Comparison of ENCODE assay signal across 13 cellular contexts in genomic region chr1:75720820-75721219, GRCh38. TPM values are rescaled to one million over a fixed set of nuclear protein-coding genes. Genes with fewer than 3 reads are reported as not detected.
DNase-seq lines count a peak whose midpoint lies in the region; ATAC-seq and TF ChIP-seq lines count a peak whose summit lies in the region.
"Had no signal": no experiment of that assay in that cellular context is flagged by ENCODE, and none has a peak within 500 bp of the region (broad histone marks: within the 10 kb centered on the region; RNA-seq: fewer than 3 reads in every experiment).

No MANE protein-coding gene starts in this region.

- peak overlapping the region; percentile 69 for H3K4me2 ChIP-seq in Loucy (ENCODE audit: low read depth, low read length, poor library complexity, severe bottlenecking)
- no peak overlapping the region for H3K4me2 ChIP-seq in hepatocyte

- H4K20me1 ChIP-seq in Loucy (ENCODE audit: insufficient read depth, low read length, poor library complexity, severe bottlenecking): peaks cover 9% of the 10 kb centered on the region
- H4K20me1 ChIP-seq in hepatocyte (ENCODE audit: insufficient read depth, poor library complexity, severe bottlenecking): no peaks in the 10 kb centered on the region

- H3K36me3 Mint-ChIP-seq in CD8-positive, alpha-beta T cell: peaks cover 6% of the 10 kb centered on the region
- H3K36me3 Mint-ChIP-seq in neural crest cell (ENCODE audit: low read depth): no peaks in the 10 kb centered on the region
- no peaks in the 10 kb centered on the region for H3K36me3 Mint-ChIP-seq in natural killer cell treated with Interleukin-12 subunit alpha and Interleukin-12 subunit beta and Interleukin-15 and Interleukin-18, amount 100 ng/mL, for 72 hours
- no peaks in the 10 kb centered on the region for H3K36me3 Mint-ChIP-seq in activated T-helper 2 cell treated with anti-CD3 and anti-CD28 coated beads, Interferon-gamma antibody, Interleukin-2, Interleukin-4, amounts not matched to agents 10 μg/mL and 5 μg/mL and 100 μg/mL, durations not matched to agents 14 hours and 24 hours and 36 hours (ENCODE audit: low read depth)
- H3K36me3 Mint-ChIP-seq: CD14-positive monocyte, IgD-negative memory B cell had no signal

- H3K27me3 Mint-ChIP-seq in CD8-positive, alpha-beta T cell (ENCODE audit: low read depth): no peaks in the 10 kb centered on the region
- H3K27me3 Mint-ChIP-seq in neural crest cell (ENCODE audit: low read depth): no peaks in the 10 kb centered on the region
- H3K27me3 Mint-ChIP-seq in natural killer cell treated with Interleukin-12 subunit alpha and Interleukin-12 subunit beta and Interleukin-15 and Interleukin-18, amount 100 ng/mL, for 72 hours: peaks cover 0 to 5% of the 10 kb centered on the region in 2 donors
- peaks cover 4% of the 10 kb centered on the region for H3K27me3 Mint-ChIP-seq in activated T-helper 2 cell treated with anti-CD3 and anti-CD28 coated beads, Interferon-gamma antibody, Interleukin-2, Interleukin-4, amounts not matched to agents 10 μg/mL and 5 μg/mL and 100 μg/mL, durations not matched to agents 14 hours and 24 hours and 36 hours (ENCODE audit: low read depth)
- H3K27me3 Mint-ChIP-seq: IgD-negative memory B cell had no signal

- no peaks in the 10 kb centered on the region for H3K9me3 Mint-ChIP-seq in CD8-positive, alpha-beta T cell
- H3K9me3 Mint-ChIP-seq in neural crest cell: no peaks in the 10 kb centered on the region
- no peaks in the 10 kb centered on the region for H3K9me3 Mint-ChIP-seq in natural killer cell treated with Interleukin-12 subunit alpha and Interleukin-12 subunit beta and Interleukin-15 and Interleukin-18, amount 100 ng/mL, for 72 hours
- no peaks in the 10 kb centered on the region for H3K9me3 Mint-ChIP-seq in activated T-helper 2 cell treated with anti-CD3 and anti-CD28 coated beads, Interferon-gamma antibody, Interleukin-2, Interleukin-4, amounts not matched to agents 10 μg/mL and 5 μg/mL and 100 μg/mL, durations not matched to agents 14 hours and 24 hours and 36 hours
- H3K9me3 Mint-ChIP-seq: IgD-negative memory B cell had no signal

- no peaks in the 10 kb centered on the region for H3K27me3 ChIP-seq in CD8-positive, alpha-beta T cell (ENCODE audit: insufficient read depth, low read length)
- H3K27me3 ChIP-seq in Loucy (ENCODE audit: insufficient read depth, low read length, poor library complexity, severe bottlenecking): no peaks in the 10 kb centered on the region
- H3K27me3 ChIP-seq in hepatocyte: no peaks in the 10 kb centered on the region

- no peak for DNase-seq in CD8-positive, alpha-beta T cell
- DNase-seq in hepatocyte (ENCODE audit: low spot score): peak; percentile 20
- DNase-seq in neural crest cell (ENCODE audit: low read depth, low spot score): no peak
- DNase-seq in UCSD-AML1 (lab: John Stamatoyannopoulos, UW; ENCODE audit: unreplicated experiment): no peak
- no peak for DNase-seq in natural killer cell treated with Interleukin-12 subunit alpha and Interleukin-12 subunit beta and Interleukin-15 and Interleukin-18, amount 100 ng/mL, for 72 hours (ENCODE audit: low spot score)
- no peak for DNase-seq in activated T-helper 2 cell treated with anti-CD3 and anti-CD28 coated beads, Interferon-gamma antibody, Interleukin-2, Interleukin-4, amounts not matched to agents 10 μg/mL and 5 μg/mL and 100 μg/mL, durations not matched to agents 14 hours and 24 hours and 36 hours (ENCODE audit: low spot score)
- DNase-seq: DMS53, GF-D8, GOT3, H9 had no signal

- intact Hi-C loops in CD8-positive, alpha-beta T cell (cut with DNase I, micrococcal nuclease): loop anchor here (5.0 to 10.0 kb wide), 6 partner anchors 351 to 1964 kb away; partner anchors contain the start of genes FPGT (in 2 of the 2), LRRIQ3 (in 2 of the 2), ZZZ3 (in 2 of the 2) and ST6GALNAC3 (in 1 of the 2)
- intact Hi-C loops in activated T-helper 2 cell treated with anti-CD3 and anti-CD28 coated beads, Interferon-gamma antibody, Interleukin-2, Interleukin-4, amounts not matched to agents 10 μg/mL and 5 μg/mL and 100 μg/mL, durations not matched to agents 14 hours and 24 hours and 36 hours (cut with micrococcal nuclease): no loop called here

- H3K27ac Mint-ChIP-seq in CD8-positive, alpha-beta T cell: peak overlapping the region; percentile 58
- no peak overlapping the region for H3K27ac Mint-ChIP-seq in neural crest cell (ENCODE audit: unreplicated experiment)
- no peak overlapping the region for H3K27ac Mint-ChIP-seq in natural killer cell treated with Interleukin-12 subunit alpha and Interleukin-12 subunit beta and Interleukin-15 and Interleukin-18, amount 100 ng/mL, for 72 hours
- H3K27ac Mint-ChIP-seq in activated T-helper 2 cell treated with anti-CD3 and anti-CD28 coated beads, Interferon-gamma antibody, Interleukin-2, Interleukin-4, amounts not matched to agents 10 μg/mL and 5 μg/mL and 100 μg/mL, durations not matched to agents 14 hours and 24 hours and 36 hours: no peak overlapping the region
- H3K27ac Mint-ChIP-seq: CD14-positive monocyte had no signal

- H3K79me2 ChIP-seq in Loucy (ENCODE audit: insufficient read depth, low read length) (peaks cover 22% of the 10 kb centered on the region), hepatocyte (peaks cover 7% of the 10 kb centered on the region)

- CTCF ChIA-PET in CD8-positive, alpha-beta T cell (lab: Charles Lee): no interaction called here

- no peak for TF ChIP-seq CTCF in CD8-positive, alpha-beta T cell (IDR thresholded peaks at IDR 0.05)
- no peak for TF ChIP-seq CTCF in Loucy (conservative IDR thresholded peaks at IDR 0.05; ENCODE audit: low read length)
- TF ChIP-seq CTCF in hepatocyte (IDR thresholded peaks at IDR 0.05; ENCODE audit: poor library complexity): no peak
- TF ChIP-seq CTCF in neural crest cell (conservative IDR thresholded peaks at IDR 0.05): no peak

- H3F3A ChIP-seq in Loucy (ENCODE audit: low read depth): 0 out of 2 replicates have a peak, but pooled peaks cover 5% of the 10 kb centered on the region

- no peak for ATAC-seq in CD8-positive, alpha-beta T cell
- no peak for ATAC-seq in natural killer cell treated with Interleukin-12 subunit alpha and Interleukin-12 subunit beta and Interleukin-15 and Interleukin-18, amount 100 ng/mL, for 72 hours

- H3K4me3 Mint-ChIP-seq in CD8-positive, alpha-beta T cell: no peak overlapping the region
- peak overlapping the region; percentile 73 for H3K4me3 Mint-ChIP-seq in neural crest cell
- no peak overlapping the region for H3K4me3 Mint-ChIP-seq in natural killer cell treated with Interleukin-12 subunit alpha and Interleukin-12 subunit beta and Interleukin-15 and Interleukin-18, amount 100 ng/mL, for 72 hours
- no peak overlapping the region for H3K4me3 Mint-ChIP-seq in activated T-helper 2 cell treated with anti-CD3 and anti-CD28 coated beads, Interferon-gamma antibody, Interleukin-2, Interleukin-4, amounts not matched to agents 10 μg/mL and 5 μg/mL and 100 μg/mL, durations not matched to agents 14 hours and 24 hours and 36 hours (ENCODE audit: low read depth)
- H3K4me3 Mint-ChIP-seq: CD14-positive monocyte, H9 had no signal

- POLR2A ChIA-PET in CD8-positive, alpha-beta T cell (lab: Charles Lee): no interaction called here

- H3K4me1 ChIP-seq in CD8-positive, alpha-beta T cell (ENCODE audit: insufficient read depth, low read length): peaks cover 25% of the 10 kb centered on the region
- peaks cover 38% of the 10 kb centered on the region for H3K4me1 ChIP-seq in Loucy (ENCODE audit: insufficient read depth, low read length, poor library complexity, severe bottlenecking)
- no peaks in the 10 kb centered on the region for H3K4me1 ChIP-seq in hepatocyte (ENCODE audit: insufficient read depth)

- 50% methylated on average over 1 of the region's 1 CpG for WGBS in hepatocyte (ENCODE audit: low lambda C conversion rate, missing lambda C conversion rate)

- H3K4me1 Mint-ChIP-seq in CD8-positive, alpha-beta T cell (ENCODE audit: low read depth): peaks cover 37% of the 10 kb centered on the region
- H3K4me1 Mint-ChIP-seq in neural crest cell: peaks cover 22% of the 10 kb centered on the region
- peaks cover 11 to 12% of the 10 kb centered on the region in 2 donors for H3K4me1 Mint-ChIP-seq in natural killer cell treated with Interleukin-12 subunit alpha and Interleukin-12 subunit beta and Interleukin-15 and Interleukin-18, amount 100 ng/mL, for 72 hours (ENCODE audit: low read depth in 2 of 2)
- peaks cover 13% of the 10 kb centered on the region for H3K4me1 Mint-ChIP-seq in activated T-helper 2 cell treated with anti-CD3 and anti-CD28 coated beads, Interferon-gamma antibody, Interleukin-2, Interleukin-4, amounts not matched to agents 10 μg/mL and 5 μg/mL and 100 μg/mL, durations not matched to agents 14 hours and 24 hours and 36 hours (ENCODE audit: low read depth)

- H3K9me2 ChIP-seq in Loucy (replicated peaks; ENCODE audit: low read depth, low read length): no peaks in the 10 kb centered on the region
- no peaks in the 10 kb centered on the region for H3K9me2 ChIP-seq in hepatocyte (replicated peaks; ENCODE audit: insufficient read depth)

- H3K4me3 ChIP-seq in CD8-positive, alpha-beta T cell (ENCODE audit: low read depth, low read length): no peak overlapping the region
- H3K4me3 ChIP-seq in Loucy (ENCODE audit: low read length, poor library complexity, severe bottlenecking): peak overlapping the region; percentile 38
- no peak overlapping the region for H3K4me3 ChIP-seq in hepatocyte

- 0 out of 2 replicates have a peak overlapping the region, but pooled peaks have one; percentile 43 for H2AFZ ChIP-seq in Loucy (ENCODE audit: low read length)
- no peak overlapping the region for H2AFZ ChIP-seq in hepatocyte

- H3K27ac ChIP-seq in CD8-positive, alpha-beta T cell (ENCODE audit: low read depth, low read length): no peak overlapping the region
- no peak overlapping the region for H3K27ac ChIP-seq in hepatocyte

- no peaks in the 10 kb centered on the region for H3K9me3 ChIP-seq in CD8-positive, alpha-beta T cell (ENCODE audit: low read length)
- H3K9me3 ChIP-seq in Loucy (ENCODE audit: insufficient read depth, low read depth, low read length) (no peaks in the 10 kb centered on the region), hepatocyte (ENCODE audit: low read depth) (no peaks in the 10 kb centered on the region)

- peak overlapping the region; percentile 61 for H3K9ac ChIP-seq in Loucy (ENCODE audit: low read depth, low read length, poor library complexity, severe bottlenecking)

- no peaks in the 10 kb centered on the region for H3K36me3 ChIP-seq in CD8-positive, alpha-beta T cell (ENCODE audit: insufficient read depth, low read length)
- no peaks in the 10 kb centered on the region for H3K36me3 ChIP-seq in Loucy (ENCODE audit: insufficient read depth, low read length)
- H3K36me3 ChIP-seq in hepatocyte (replicated peaks; ENCODE audit: insufficient read depth, low read depth): no peaks in the 10 kb centered on the region

RNA-seq across cellular contexts. Expression of gene ACADM, which starts 3.7 kb away (rescaled TPM):
- 1 to 10 TPM; 5.8 to 6.0 TPM for total RNA-seq in CD8-positive, alpha-beta T cell
- total RNA-seq in hepatocyte (79.5 and 88.5 TPM in 2 replicates), neural crest cell (55.6 and 59.5 TPM in 2 replicates)
- 53.7 and 57.6 TPM in 2 replicates for polyA plus RNA-seq in hepatocyte
- total RNA-seq in natural killer cell treated with Interleukin-12 subunit alpha and Interleukin-12 subunit beta and Interleukin-15 and Interleukin-18, amount 100 ng/mL, for 72 hours: 10 to 100 TPM; 40.1 to 49.6 TPM
- total RNA-seq in activated T-helper 2 cell treated with anti-CD3 and anti-CD28 coated beads, Interferon-gamma antibody, Interleukin-2, Interleukin-4, amounts not matched to agents 10 μg/mL and 5 μg/mL and 100 μg/mL, durations not matched to agents 14 hours and 24 hours and 36 hours: 58.4 and 60.5 TPM in 2 replicates
